In genomic region chr16:87198881-87199280, GRCh38 we compare ENCODE assay signal across 19 cellular contexts.
"Had no signal": no experiment of that assay in that cellular context is flagged by ENCODE, and none has a peak within 500 bp of the region (broad histone marks: within the 10 kb centered on the region; RNA-seq: fewer than 3 reads in every experiment).

No MANE protein-coding gene starts in this region.

- H3K9me3 ChIP-seq: colonic mucosa, esophagus squamous epithelium, gastroesophageal sphincter, left lung, lower lobe of right lung, spleen, thoracic aorta, transverse colon had no signal

- H3K9me3 Mint-ChIP-seq: memory B cell; nephron progenitor cell; stimulated activated naive CD8-positive, alpha-beta T cell treated with anti-CD3 and anti-CD28 coated beads, Interleukin-15, amount 100 ng/mL, for 72 hours had no signal

- H3K4me1 ChIP-seq: colonic mucosa, esophagus squamous epithelium, left lung, spleen, transverse colon had no signal

- ATAC-seq: gastroesophageal sphincter; left lung; lower lobe of right lung; sciatic nerve; stimulated activated naive B cell treated with anti-CD40 and anti-IgM and Interleukin-4, amounts not matched to agents 10 μg/mL and 1 μg/mL and 100 μg/mL, for 72 hours; stimulated activated naive CD8-positive, alpha-beta T cell treated with anti-CD3 and anti-CD28 coated beads, Interleukin-15, amount 100 ng/mL, for 72 hours had no signal

- H3K4me3 ChIP-seq: colonic mucosa, esophagus squamous epithelium, gastroesophageal sphincter, left lung, lower lobe of right lung, spleen, thoracic aorta, transverse colon had no signal

- H3K27ac Mint-ChIP-seq: memory B cell; nephron progenitor cell; stimulated activated naive B cell treated with anti-CD40 and anti-IgM and Interleukin-4, amounts not matched to agents 10 μg/mL and 1 μg/mL and 100 μg/mL, for 72 hours had no signal

- H3K27me3 ChIP-seq: colonic mucosa, transverse colon had no signal

- DNase-seq: colonic mucosa; dermis blood vessel endothelial cell; esophagus squamous epithelium; immature natural killer cell; left lung; lower lobe of right lung; midbrain; nephron progenitor cell; spleen; stimulated activated CD4-positive, alpha-beta T cell treated with anti-CD3 and anti-CD28 coated beads, Interleukin-15, amount 100 ng/mL, for 24 hours; stimulated activated CD4-positive, alpha-beta T cell treated with anti-CD3 and anti-CD28 coated beads, Interleukin-1b, Interleukin-23, amount 100 ng/mL, for 48 hours; stimulated activated CD4-positive, alpha-beta T cell treated with anti-CD3 and anti-CD28 coated beads, Interleukin-4, amount 100 ng/mL, for 4 hours; stimulated activated naive B cell treated with anti-CD40 and anti-IgM and Interleukin-4, amounts not matched to agents 10 μg/mL and 1 μg/mL and 100 μg/mL, for 72 hours; stimulated activated naive CD8-positive, alpha-beta T cell treated with anti-CD3 and anti-CD28 coated beads, Interleukin-15, amount 100 ng/mL, for 72 hours; transverse colon had no signal

- H3K4me3 Mint-ChIP-seq: memory B cell; nephron progenitor cell; stimulated activated naive B cell treated with anti-CD40 and anti-IgM and Interleukin-4, amounts not matched to agents 10 μg/mL and 1 μg/mL and 100 μg/mL, for 72 hours; stimulated activated naive CD8-positive, alpha-beta T cell treated with anti-CD3 and anti-CD28 coated beads, Interleukin-15, amount 100 ng/mL, for 72 hours had no signal

- H3K4me1 Mint-ChIP-seq: memory B cell; stimulated activated naive CD8-positive, alpha-beta T cell treated with anti-CD3 and anti-CD28 coated beads, Interleukin-15, amount 100 ng/mL, for 72 hours had no signal

- H3K36me3 Mint-ChIP-seq: immature natural killer cell; memory B cell; stimulated activated naive B cell treated with anti-CD40 and anti-IgM and Interleukin-4, amounts not matched to agents 10 μg/mL and 1 μg/mL and 100 μg/mL, for 72 hours had no signal

- H3K27ac ChIP-seq: colonic mucosa, esophagus squamous epithelium, gastroesophageal sphincter, left lung, lower lobe of right lung, spleen, thoracic aorta, transverse colon had no signal

- H3K36me3 ChIP-seq: colonic mucosa, esophagus squamous epithelium, gastroesophageal sphincter, left lung, lower lobe of right lung, spleen, thoracic aorta, transverse colon had no signal
